In genomic region chr1:39158330-39159086, GRCh38 we compare ENCODE assay signal across 2 cellular contexts.
TF ChIP-seq lines count a peak whose summit lies in the region.

No MANE protein-coding gene starts in this region.

TF ChIP-seq in SK-N-SH, 30 proteins besides CTCF, POLR2A, EP300 and RAD21 (continued from another document):
- TF ChIP-seq EZH2phosphoT487 (IDR thresholded peaks at IDR 0.05; ENCODE audit: borderline replicate concordance, low read depth) (no peak), TEAD4 (IDR thresholded peaks at IDR 0.05; ENCODE audit: borderline replicate concordance, insufficient read depth) (no peak)
- TF ChIP-seq, protein P1, sequence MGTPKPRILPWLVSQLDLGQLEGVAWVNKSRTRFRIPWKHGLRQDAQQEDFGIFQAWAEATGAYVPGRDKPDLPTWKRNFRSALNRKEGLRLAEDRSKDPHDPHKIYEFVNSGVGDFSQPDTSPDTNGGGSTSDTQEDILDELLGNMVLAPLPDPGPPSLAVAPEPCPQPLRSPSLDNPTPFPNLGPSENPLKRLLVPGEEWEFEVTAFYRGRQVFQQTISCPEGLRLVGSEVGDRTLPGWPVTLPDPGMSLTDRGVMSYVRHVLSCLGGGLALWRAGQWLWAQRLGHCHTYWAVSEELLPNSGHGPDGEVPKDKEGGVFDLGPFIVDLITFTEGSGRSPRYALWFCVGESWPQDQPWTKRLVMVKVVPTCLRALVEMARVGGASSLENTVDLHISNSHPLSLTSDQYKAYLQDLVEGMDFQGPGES (IDR thresholded peaks at IDR 0.05; ENCODE audit: low read depth, low read length): no peak

TF ChIP-seq in SK-N-SH treated with all-trans-retinoic acid at 6 μM for 48 hours, 23 proteins besides CTCF, POLR2A, EP300 and RAD21 (continued from another document):
- TF ChIP-seq, protein P2, sequence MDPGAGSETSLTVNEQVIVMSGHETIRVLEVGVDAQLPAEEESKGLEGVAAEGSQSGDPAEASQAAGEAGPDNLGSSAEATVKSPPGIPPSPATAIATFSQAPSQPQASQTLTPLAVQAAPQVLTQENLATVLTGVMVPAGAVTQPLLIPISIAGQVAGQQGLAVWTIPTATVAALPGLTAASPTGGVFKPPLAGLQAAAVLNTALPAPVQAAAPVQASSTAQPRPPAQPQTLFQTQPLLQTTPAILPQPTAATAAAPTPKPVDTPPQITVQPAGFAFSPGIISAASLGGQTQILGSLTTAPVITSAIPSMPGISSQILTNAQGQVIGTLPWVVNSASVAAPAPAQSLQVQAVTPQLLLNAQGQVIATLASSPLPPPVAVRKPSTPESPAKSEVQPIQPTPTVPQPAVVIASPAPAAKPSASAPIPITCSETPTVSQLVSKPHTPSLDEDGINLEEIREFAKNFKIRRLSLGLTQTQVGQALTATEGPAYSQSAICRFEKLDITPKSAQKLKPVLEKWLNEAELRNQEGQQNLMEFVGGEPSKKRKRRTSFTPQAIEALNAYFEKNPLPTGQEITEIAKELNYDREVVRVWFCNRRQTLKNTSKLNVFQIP (CRISPR knock-in tag; IDR thresholded peaks at IDR 0.05; ENCODE audit: borderline replicate concordance, low read depth): no peak
TF ChIP-seq in SK-N-SH treated with all-trans-retinoic acid at 6 μM for 48 hours: peak in this region for 0.
